ENCODE assay signal across 1 cellular context in genomic region chr15:72585659-72586058, GRCh38.
TF ChIP-seq lines count a peak whose summit lies in the region.

No MANE protein-coding gene starts in this region.

TF ChIP-seq in Ishikawa, 13 proteins besides CTCF, POLR2A, EP300 and RAD21 (continued from another document):
- TF ChIP-seq MAX (IDR thresholded peaks at IDR 0.05) (no peak), ZBTB7A (IDR thresholded peaks at IDR 0.05; ENCODE audit: low read depth) (no peak), NFIC (IDR thresholded peaks at IDR 0.05) (no peak), YY1 (IDR thresholded peaks at IDR 0.05; ENCODE audit: low read depth) (no peak), TAF1 (IDR thresholded peaks at IDR 0.05; ENCODE audit: low read depth) (no peak)
